In genomic region chr11:61917043-61917356, GRCh38 we compare ENCODE assay signal across 8 cellular contexts. TPM values are rescaled to one million over a fixed set of nuclear protein-coding genes. Genes with fewer than 3 reads are reported as not detected.
DNase-seq lines count a peak whose midpoint lies in the region; ATAC-seq and TF ChIP-seq lines count a peak whose summit lies in the region.

No MANE protein-coding gene starts in this region.

- H3K27ac ChIP-seq in ACC112 (ENCODE audit: low read depth, low read length) (no peak overlapping the region), HUES64 (ENCODE audit: low read depth, low read length) (no peak overlapping the region), ectodermal cell (ENCODE audit: insufficient read depth, low read depth, low read length, poor library complexity, severe bottlenecking) (no peak overlapping the region)

- ATAC-seq in activated CD4-positive, CD25-positive, alpha-beta regulatory T cell treated with anti-CD3 and anti-CD28 coated beads, Interleukin-2, amount 50 U/mL, for 24 hours, result no peak
- ATAC-seq in GM19467 (IDR thresholded peaks at IDR 0.05; ENCODE audit: unreplicated experiment) (no peak), GM21390 (IDR thresholded peaks at IDR 0.05; ENCODE audit: unreplicated experiment) (no peak)

- peak overlapping the region; percentile 82 to 88 (median 87) for H3K4me3 Mint-ChIP-seq in nephron

- no peaks in the 10 kb centered on the region for H3K79me2 ChIP-seq in ACC112 (ENCODE audit: control insufficient read depth, insufficient read depth, low read length, unreplicated experiment)

- TF ChIP-seq CTCF in nephron (IDR thresholded peaks at IDR 0.05; ENCODE audit: unreplicated experiment in 3 of 3), result no peak

- peak overlapping the region in 1 of 3 experiments; percentile 75 for H3K27ac Mint-ChIP-seq in nephron

- H3K27me3 Mint-ChIP-seq in nephron (ENCODE audit: low read depth), result peaks cover 11% of the 10 kb centered on the region

- H3K9ac ChIP-seq in HUES64 (ENCODE audit: low read depth, low read length), result peak overlapping the region; percentile 40; the same call in 1 of the 2 replicates

- DNase-seq in NK-92 treated with Interleukin-12 subunit alpha and Interleukin-12 subunit beta, amount 100 ng/mL, for 24 hours (lab: John Stamatoyannopoulos, UW), result no peak

- 5% methylated on average over 33 of the region's 33 CpGs for WGBS in HUES64
- WGBS in ectodermal cell, 2 experiments, result 5 to 6% methylated on average over 33 of the region's 33 CpGs

- peaks cover 65% of the 10 kb centered on the region for H3K4me1 Mint-ChIP-seq in nephron

- H3K4me3 ChIP-seq in ACC112 (ENCODE audit: low read depth, low read length), result peak overlapping the region; percentile 87
- peak overlapping the region; percentile 59 for H3K4me3 ChIP-seq in HUES64 (ENCODE audit: low read length)
- peak overlapping the region; percentile 38 for H3K4me3 ChIP-seq in ectodermal cell (ENCODE audit: insufficient read depth, low read depth, low read length)

- H3K9me3 ChIP-seq in HUES64 (ENCODE audit: insufficient read depth, low read depth, low read length) (no peaks in the 10 kb centered on the region), ectodermal cell (ENCODE audit: control insufficient read depth, low read length) (no peaks in the 10 kb centered on the region)

- H3K4me1 ChIP-seq in ACC112 (ENCODE audit: control insufficient read depth, insufficient read depth, low read length, unreplicated experiment), result no peaks in the 10 kb centered on the region
- no peaks in the 10 kb centered on the region; the same call in 1 of the 2 replicates for H3K4me1 ChIP-seq in HUES64 (ENCODE audit: insufficient read depth, low read length)
- peaks cover 6% of the 10 kb centered on the region for H3K4me1 ChIP-seq in ectodermal cell (ENCODE audit: control insufficient read depth, insufficient read depth, low read length)

- H3K36me3 Mint-ChIP-seq in nephron (ENCODE audit: low read depth), result no peaks in the 10 kb centered on the region

- H3K36me3 ChIP-seq in ACC112 (ENCODE audit: insufficient read depth, low read length) (no peaks in the 10 kb centered on the region), HUES64 (ENCODE audit: insufficient read depth, low read length) (no peaks in the 10 kb centered on the region), ectodermal cell (ENCODE audit: control insufficient read depth, insufficient read depth, low read length) (no peaks in the 10 kb centered on the region)

- peak overlapping the region; percentile 24 for H2AFZ ChIP-seq in ACC112 (ENCODE audit: low read length, unreplicated experiment)

- H3K9me3 Mint-ChIP-seq in nephron, result no peaks in the 10 kb centered on the region

- H3K27me3 ChIP-seq in ACC112 (ENCODE audit: insufficient read depth, low read length) (no peaks in the 10 kb centered on the region), HUES64 (ENCODE audit: insufficient read depth, low read length) (peaks cover 28% of the 10 kb centered on the region), ectodermal cell (ENCODE audit: control insufficient read depth, insufficient read depth, low read length, poor library complexity, severe bottlenecking) (peaks cover 31% of the 10 kb centered on the region)

RNA-seq across cellular contexts. Expression of gene RAB3IL1, which starts 0.4 kb away (rescaled TPM):
- polyA plus RNA-seq in HUES64 (2013, experiment 1 of 2), result 2.6 TPM
- polyA plus RNA-seq in HUES64 (2013, experiment 2 of 2), result 3.7 TPM
- polyA plus RNA-seq in ectodermal cell (2013, experiment 1 of 4), result 4.9 TPM
- 2.3 TPM for polyA plus RNA-seq in ectodermal cell (2013, experiment 2 of 4)
- polyA plus RNA-seq in ectodermal cell (2013, experiment 3 of 4), result 2.8 TPM
- 4.1 TPM for polyA plus RNA-seq in ectodermal cell (2013, experiment 4 of 4)

RNA-seq across cellular contexts. Expression of gene FADS3, which starts 25.7 kb away (rescaled TPM):
- 15.4 TPM for polyA plus RNA-seq in HUES64 (2013, experiment 1 of 2)
- 17.8 TPM for polyA plus RNA-seq in HUES64 (2013, experiment 2 of 2)
- 15.3 TPM for polyA plus RNA-seq in ectodermal cell (2013, experiment 1 of 4)
- polyA plus RNA-seq in ectodermal cell (2013, experiment 2 of 4), result 20.1 TPM
- polyA plus RNA-seq in ectodermal cell (2013, experiment 3 of 4), result 14.8 TPM
- polyA plus RNA-seq in ectodermal cell (2013, experiment 4 of 4), result 16.1 TPM

RNA-seq across cellular contexts. Expression of gene BEST1, which starts 33.2 kb away (rescaled TPM):
- polyA plus RNA-seq in HUES64 (2013, experiment 1 of 2), result not detected
- polyA plus RNA-seq in HUES64 (2013, experiment 2 of 2), result 0.13 TPM
- not detected for polyA plus RNA-seq in ectodermal cell (2013, experiment 1 of 4)
- polyA plus RNA-seq in ectodermal cell (2013, experiment 2 of 4), result not detected
- polyA plus RNA-seq in ectodermal cell (2013, experiment 3 of 4), result not detected
- polyA plus RNA-seq in ectodermal cell (2013, experiment 4 of 4), result not detected

RNA-seq across cellular contexts. Expression of gene FTH1, which starts 50.4 kb away (rescaled TPM):
- 1,753 TPM for polyA plus RNA-seq in HUES64 (2013, experiment 1 of 2)
- polyA plus RNA-seq in HUES64 (2013, experiment 2 of 2), result 2,093 TPM
- polyA plus RNA-seq in ectodermal cell (2013, experiment 1 of 4), result 2,043 TPM
- polyA plus RNA-seq in ectodermal cell (2013, experiment 2 of 4), result 2,089 TPM
- polyA plus RNA-seq in ectodermal cell (2013, experiment 3 of 4), result 2,093 TPM
- polyA plus RNA-seq in ectodermal cell (2013, experiment 4 of 4), result 2,380 TPM
